ENCODE assay signal across 26 cellular contexts in the genomic region with DNA sequence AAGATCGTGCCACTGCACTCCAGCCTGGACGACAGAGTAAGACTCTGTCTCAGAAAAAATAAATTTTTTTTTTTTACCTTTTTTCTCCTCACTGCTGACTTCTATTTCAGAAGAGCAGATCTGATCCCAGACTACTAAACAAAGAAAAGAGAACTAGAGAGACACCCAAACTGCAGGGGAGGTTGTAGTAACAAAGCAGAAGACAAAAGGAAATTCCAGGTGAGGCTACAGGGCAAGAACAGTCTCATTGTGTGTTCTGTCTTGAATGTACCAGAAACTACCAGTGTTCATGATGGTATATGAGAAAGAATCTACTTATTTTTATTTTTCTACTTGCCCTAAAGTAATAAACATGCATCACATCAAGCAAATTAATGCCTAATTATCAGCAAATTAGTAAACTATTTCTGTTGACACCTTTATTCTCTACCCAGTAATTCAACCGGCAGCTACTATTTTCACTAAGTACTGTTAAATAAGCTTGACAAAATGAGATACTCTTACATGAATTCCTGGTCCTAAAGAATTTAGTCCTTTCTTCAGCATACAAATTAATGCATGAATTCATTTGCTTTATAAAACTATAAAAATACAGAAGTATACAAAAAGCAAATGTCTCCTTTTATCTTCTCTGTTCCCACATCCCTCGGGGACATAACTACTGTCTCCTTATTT. TPM values are rescaled to one million over a fixed set of nuclear protein-coding genes. Genes with fewer than 3 reads are reported as not detected.
DNase-seq lines count a peak whose midpoint lies in the region; ATAC-seq and TF ChIP-seq lines count a peak whose summit lies in the region.
"Had no signal": no experiment of that assay in that cellular context is flagged by ENCODE, and none has a peak within 500 bp of the region (broad histone marks: within the 10 kb centered on the region; RNA-seq: fewer than 3 reads in every experiment).

No MANE protein-coding gene starts in this region.

- no peak overlapping the region for H4K8ac ChIP-seq in H9 (replicated peaks; ENCODE audit: insufficient read length, low read depth, low read length)

- no peak overlapping the region for H4K91ac ChIP-seq in H9 (ENCODE audit: insufficient read length, low read depth, low read length)

- peak overlapping the region; percentile 18 for H3K27ac Mint-ChIP-seq in activated CD4-positive, alpha-beta memory T cell treated with anti-CD3 and anti-CD28 coated beads for 36 hours
- no peak overlapping the region for H3K27ac Mint-ChIP-seq in activated CD4-positive, alpha-beta memory T cell treated with anti-CD3 and anti-CD28 coated beads, Interleukin-2, amount 10 ng/mL, durations not matched to agents 7 days and 5 days
- H3K27ac Mint-ChIP-seq in H9 (peak overlapping the region; percentile 42 to 86 (median 78); a peak in 6 of 7 replicates), neural progenitor cell (no peak overlapping the region)
- no peak overlapping the region for H3K27ac Mint-ChIP-seq in activated T-helper 17 cell treated with anti-CD3 and anti-CD28 coated beads, Interleukin-2, amount 50 U/mL, for 72 hours
- H3K27ac Mint-ChIP-seq in activated T-helper 1 cell treated with anti-CD3 and anti-CD28 coated beads, Interleukin-12 subunit alpha, Interleukin-12 subunit beta, Interleukin-2, Interleukin-4 antibody, amounts not matched to agents 30 ng/mL and 10 ng/mL and 1 ng/mL, durations not matched to agents 14 hours and 24 hours and 36 hours = no peak overlapping the region
- H3K27ac Mint-ChIP-seq: activated CD4-positive, alpha-beta T cell treated with anti-CD3 and anti-CD28 coated beads, Interleukin-2, amount 10 ng/mL, durations not matched to agents 7 days and 5 days; nephron progenitor cell had no signal

- H4K20me1 ChIP-seq in H9 (ENCODE audit: control insufficient read depth, insufficient read depth, insufficient read length) (no peaks in the 10 kb centered on the region), neural progenitor cell (ENCODE audit: low read depth) (peaks cover 84% of the 10 kb centered on the region)

- H3K27ac ChIP-seq in H9 (ENCODE audit: insufficient read length, low read depth, low read length) (no peak overlapping the region), neural progenitor cell (no peak overlapping the region), upper lobe of left lung (no peak overlapping the region)
- H3K27ac ChIP-seq: colonic mucosa, esophagus muscularis mucosa, KMS-11, upper lobe of right lung had no signal

- H3K9me3 Mint-ChIP-seq in activated CD4-positive, alpha-beta memory T cell treated with anti-CD3 and anti-CD28 coated beads for 36 hours = no peaks in the 10 kb centered on the region
- H3K9me3 Mint-ChIP-seq in activated CD4-positive, alpha-beta memory T cell treated with anti-CD3 and anti-CD28 coated beads, Interleukin-2, amount 10 ng/mL, durations not matched to agents 7 days and 5 days = no peaks in the 10 kb centered on the region
- H3K9me3 Mint-ChIP-seq in H9 = no peaks in the 10 kb centered on the region
- no peaks in the 10 kb centered on the region for H3K9me3 Mint-ChIP-seq in activated T-helper 17 cell treated with anti-CD3 and anti-CD28 coated beads, Interleukin-2, amount 50 U/mL, for 72 hours
- H3K9me3 Mint-ChIP-seq in neural progenitor cell = peaks cover 8% of the 10 kb centered on the region
- no peaks in the 10 kb centered on the region for H3K9me3 Mint-ChIP-seq in activated T-helper 1 cell treated with anti-CD3 and anti-CD28 coated beads, Interleukin-12 subunit alpha, Interleukin-12 subunit beta, Interleukin-2, Interleukin-4 antibody, amounts not matched to agents 30 ng/mL and 10 ng/mL and 1 ng/mL, durations not matched to agents 14 hours and 24 hours and 36 hours
- H3K9me3 Mint-ChIP-seq: activated CD4-positive, alpha-beta T cell treated with anti-CD3 and anti-CD28 coated beads, Interleukin-2, amount 10 ng/mL, durations not matched to agents 7 days and 5 days had no signal

- no peak overlapping the region for H3K14ac ChIP-seq in H9 (ENCODE audit: insufficient read depth, low read length)

- no peak overlapping the region for H3K4me3 Mint-ChIP-seq in activated CD4-positive, alpha-beta memory T cell treated with anti-CD3 and anti-CD28 coated beads for 36 hours
- H3K4me3 Mint-ChIP-seq in activated CD4-positive, alpha-beta memory T cell treated with anti-CD3 and anti-CD28 coated beads, Interleukin-2, amount 10 ng/mL, durations not matched to agents 7 days and 5 days = no peak overlapping the region
- no peak overlapping the region; a peak in 1 of 5 replicates for H3K4me3 Mint-ChIP-seq in H9
- H3K4me3 Mint-ChIP-seq in activated T-helper 17 cell treated with anti-CD3 and anti-CD28 coated beads, Interleukin-2, amount 50 U/mL, for 72 hours = peak overlapping the region; percentile 10
- no peak overlapping the region for H3K4me3 Mint-ChIP-seq in neural progenitor cell
- H3K4me3 Mint-ChIP-seq in activated T-helper 1 cell treated with anti-CD3 and anti-CD28 coated beads, Interleukin-12 subunit alpha, Interleukin-12 subunit beta, Interleukin-2, Interleukin-4 antibody, amounts not matched to agents 30 ng/mL and 10 ng/mL and 1 ng/mL, durations not matched to agents 14 hours and 24 hours and 36 hours = no peak overlapping the region
- H3K4me3 Mint-ChIP-seq: activated CD4-positive, alpha-beta T cell treated with anti-CD3 and anti-CD28 coated beads, Interleukin-2, amount 10 ng/mL, durations not matched to agents 7 days and 5 days; nephron progenitor cell had no signal

- H4K5ac ChIP-seq in H9 (ENCODE audit: insufficient read length, low read depth, low read length) = no peak overlapping the region

- no CpG with 5 or more reads among the region's 4 CpGs for WGBS in H9 (ENCODE audit: extremely low coverage, insufficient read length, low lambda C conversion rate)
- WGBS in upper lobe of left lung, 2 donors = 88% methylated on average over 4 of the region's 4 CpGs

- no peak overlapping the region for H2AFZ ChIP-seq in H9 (ENCODE audit: low read length)
- no peak overlapping the region for H2AFZ ChIP-seq in neural progenitor cell (replicated peaks)

- no peak overlapping the region for H3K4ac ChIP-seq in H9 (ENCODE audit: low read depth, low read length)

- H3K23ac ChIP-seq in H9 (ENCODE audit: insufficient read length, low read depth, low read length) = no peak overlapping the region

- H3K27me3 ChIP-seq in H9 (ENCODE audit: insufficient read depth, low read length) = no peaks in the 10 kb centered on the region
- no peaks in the 10 kb centered on the region for H3K27me3 ChIP-seq in neural progenitor cell
- H3K27me3 ChIP-seq in upper lobe of left lung = no peaks in the 10 kb centered on the region
- H3K27me3 ChIP-seq: colonic mucosa, esophagus muscularis mucosa, upper lobe of right lung had no signal

- intact Hi-C loops in activated CD4-positive, alpha-beta memory T cell treated with anti-CD3 and anti-CD28 coated beads for 36 hours (cut with micrococcal nuclease) = no loop called here
- intact Hi-C loops in activated T-helper 1 cell treated with anti-CD3 and anti-CD28 coated beads, Interleukin-12 subunit alpha, Interleukin-12 subunit beta, Interleukin-2, Interleukin-4 antibody, amounts not matched to agents 30 ng/mL and 10 ng/mL and 1 ng/mL, durations not matched to agents 14 hours and 24 hours and 36 hours (cut with micrococcal nuclease) = no loop called here

- no peak overlapping the region for H2BK12ac ChIP-seq in H9 (ENCODE audit: insufficient read length, low read depth, low read length)

- H3K4me1 ChIP-seq in H9 (ENCODE audit: insufficient read depth, low read length) = 0 out of 2 replicates have a peak, but pooled peaks cover 4% of the 10 kb centered on the region
- peaks cover 11% of the 10 kb centered on the region for H3K4me1 ChIP-seq in neural progenitor cell
- peaks cover 5 to 59% (median 24%) of the 10 kb centered on the region in 4 donors for H3K4me1 ChIP-seq in upper lobe of left lung

- no peak overlapping the region for H2BK5ac ChIP-seq in H9 (ENCODE audit: insufficient read length, low read length)

- H3K79me2 ChIP-seq in H9 (ENCODE audit: insufficient read depth, low read length) (peaks cover 34% of the 10 kb centered on the region; the same call in 1 of the 2 replicates), neural progenitor cell (ENCODE audit: low read depth) (peaks cover 100% of the 10 kb centered on the region)

- ATAC-seq in activated T-helper 17 cell treated with anti-CD3 and anti-CD28 coated beads, Interleukin-2, amount 50 U/mL, for 72 hours (replicated peaks) = no peak
- no peak for ATAC-seq in upper lobe of left lung (ENCODE audit: low FRiP score in 2 of 2)
- ATAC-seq: sciatic nerve, upper lobe of right lung had no signal

- TF ChIP-seq POLR2A in upper lobe of left lung (IDR thresholded peaks at IDR 0.05) = no peak

- H3K36me3 ChIP-seq in neural progenitor cell = no peaks in the 10 kb centered on the region
- H3K36me3 ChIP-seq in upper lobe of left lung = no peaks in the 10 kb centered on the region
- H3K36me3 ChIP-seq: colonic mucosa, esophagus muscularis mucosa, upper lobe of right lung had no signal

- no peak for TF ChIP-seq EP300 in upper lobe of left lung (IDR thresholded peaks at IDR 0.05)

- no peak overlapping the region for H2AK5ac ChIP-seq in H9 (ENCODE audit: insufficient read length, low read length)

- H3K27me3 Mint-ChIP-seq in activated CD4-positive, alpha-beta memory T cell treated with anti-CD3 and anti-CD28 coated beads for 36 hours = no peaks in the 10 kb centered on the region
- H3K27me3 Mint-ChIP-seq in activated CD4-positive, alpha-beta memory T cell treated with anti-CD3 and anti-CD28 coated beads, Interleukin-2, amount 10 ng/mL, durations not matched to agents 7 days and 5 days = no peaks in the 10 kb centered on the region
- H3K27me3 Mint-ChIP-seq in H9 (ENCODE audit: low read depth) (no peaks in the 10 kb centered on the region), neural progenitor cell (ENCODE audit: insufficient read depth, low read depth) (no peaks in the 10 kb centered on the region)
- no peaks in the 10 kb centered on the region for H3K27me3 Mint-ChIP-seq in activated T-helper 17 cell treated with anti-CD3 and anti-CD28 coated beads, Interleukin-2, amount 50 U/mL, for 72 hours
- H3K27me3 Mint-ChIP-seq in activated T-helper 1 cell treated with anti-CD3 and anti-CD28 coated beads, Interleukin-12 subunit alpha, Interleukin-12 subunit beta, Interleukin-2, Interleukin-4 antibody, amounts not matched to agents 30 ng/mL and 10 ng/mL and 1 ng/mL, durations not matched to agents 14 hours and 24 hours and 36 hours (ENCODE audit: insufficient read depth) = peaks cover 2% of the 10 kb centered on the region
- H3K27me3 Mint-ChIP-seq: activated CD4-positive, alpha-beta T cell treated with anti-CD3 and anti-CD28 coated beads, Interleukin-2, amount 10 ng/mL, durations not matched to agents 7 days and 5 days had no signal

- TF ChIP-seq CTCF in H9 (conservative IDR thresholded peaks at IDR 0.05) (no peak), neural progenitor cell (IDR thresholded peaks at IDR 0.05) (no peak), upper lobe of left lung (IDR thresholded peaks at IDR 0.05) (no peak)

- POLR2A ChIA-PET in activated CD4-positive, alpha-beta memory T cell treated with anti-CD3 and anti-CD28 coated beads for 36 hours (lab: Charles Lee) = no interaction called here
- POLR2A ChIA-PET in activated CD4-positive, alpha-beta memory T cell treated with anti-CD3 and anti-CD28 coated beads, Interleukin-2, amount 10 ng/mL, durations not matched to agents 7 days and 5 days (lab: Charles Lee) = no interaction called here

- H3K23me2 ChIP-seq in H9 (ENCODE audit: insufficient read length, low read depth, low read length, poor library complexity, severe bottlenecking) = no peaks in the 10 kb centered on the region

- no peak overlapping the region for H3K56ac ChIP-seq in H9 (ENCODE audit: insufficient read length, low read depth, low read length)

- H3K79me1 ChIP-seq in H9 (ENCODE audit: insufficient read depth, low read depth, low read length, poor library complexity, severe bottlenecking) = no peaks in the 10 kb centered on the region

- H3K4me3 ChIP-seq in neural progenitor cell = no peak overlapping the region
- H3K4me3 ChIP-seq in upper lobe of left lung = no peak overlapping the region
- H3K4me3 ChIP-seq: colonic mucosa, esophagus muscularis mucosa, upper lobe of right lung had no signal

- peaks cover 58% of the 10 kb centered on the region for H3K4me1 Mint-ChIP-seq in activated CD4-positive, alpha-beta memory T cell treated with anti-CD3 and anti-CD28 coated beads for 36 hours (ENCODE audit: low read depth)
- H3K4me1 Mint-ChIP-seq in activated CD4-positive, alpha-beta memory T cell treated with anti-CD3 and anti-CD28 coated beads, Interleukin-2, amount 10 ng/mL, durations not matched to agents 7 days and 5 days = peaks cover 22% of the 10 kb centered on the region
- H3K4me1 Mint-ChIP-seq in H9 (peaks cover 32 to 35% of the 10 kb centered on the region in 2 experiments), neural progenitor cell (no peaks in the 10 kb centered on the region)
- peaks cover 24% of the 10 kb centered on the region for H3K4me1 Mint-ChIP-seq in activated T-helper 17 cell treated with anti-CD3 and anti-CD28 coated beads, Interleukin-2, amount 50 U/mL, for 72 hours
- H3K4me1 Mint-ChIP-seq in activated T-helper 1 cell treated with anti-CD3 and anti-CD28 coated beads, Interleukin-12 subunit alpha, Interleukin-12 subunit beta, Interleukin-2, Interleukin-4 antibody, amounts not matched to agents 30 ng/mL and 10 ng/mL and 1 ng/mL, durations not matched to agents 14 hours and 24 hours and 36 hours (ENCODE audit: low read depth) = peaks cover 34% of the 10 kb centered on the region

- CTCF ChIA-PET in activated CD4-positive, alpha-beta memory T cell treated with anti-CD3 and anti-CD28 coated beads for 36 hours (lab: Charles Lee) = no interaction called here
- CTCF ChIA-PET in activated CD4-positive, alpha-beta memory T cell treated with anti-CD3 and anti-CD28 coated beads, Interleukin-2, amount 10 ng/mL, durations not matched to agents 7 days and 5 days (lab: Charles Lee) = no interaction called here

- no peaks in the 10 kb centered on the region for H3F3A ChIP-seq in neural progenitor cell (ENCODE audit: low read depth)

- H3K36me3 Mint-ChIP-seq in activated CD4-positive, alpha-beta memory T cell treated with anti-CD3 and anti-CD28 coated beads for 36 hours = no peaks in the 10 kb centered on the region
- peaks cover 10% of the 10 kb centered on the region for H3K36me3 Mint-ChIP-seq in activated CD4-positive, alpha-beta memory T cell treated with anti-CD3 and anti-CD28 coated beads, Interleukin-2, amount 10 ng/mL, durations not matched to agents 7 days and 5 days (ENCODE audit: low read depth)
- peaks cover 0 to 3% (median 0%) of the 10 kb centered on the region in 3 experiments; a peak in 3 of 7 replicates for H3K36me3 Mint-ChIP-seq in H9 (ENCODE audit: insufficient read depth in 1 of 3, low read depth in 3 of 3)
- H3K36me3 Mint-ChIP-seq in activated T-helper 17 cell treated with anti-CD3 and anti-CD28 coated beads, Interleukin-2, amount 50 U/mL, for 72 hours (ENCODE audit: low read depth) = no peaks in the 10 kb centered on the region
- peaks cover 21% of the 10 kb centered on the region for H3K36me3 Mint-ChIP-seq in neural progenitor cell
- H3K36me3 Mint-ChIP-seq in activated T-helper 1 cell treated with anti-CD3 and anti-CD28 coated beads, Interleukin-12 subunit alpha, Interleukin-12 subunit beta, Interleukin-2, Interleukin-4 antibody, amounts not matched to agents 30 ng/mL and 10 ng/mL and 1 ng/mL, durations not matched to agents 14 hours and 24 hours and 36 hours (ENCODE audit: low read depth) = no peaks in the 10 kb centered on the region

- no peak overlapping the region for H2BK120ac ChIP-seq in H9 (ENCODE audit: low read depth, low read length, poor library complexity, severe bottlenecking)

- DNase-seq in activated CD4-positive, alpha-beta memory T cell treated with anti-CD3 and anti-CD28 coated beads for 36 hours = no peak
- DNase-seq in activated CD4-positive, alpha-beta memory T cell treated with anti-CD3 and anti-CD28 coated beads, Interleukin-2, amount 10 ng/mL, durations not matched to agents 7 days and 5 days = no peak
- no peak for DNase-seq in H9
- DNase-seq in neural progenitor cell (ENCODE audit: low spot score) = peak; percentile 13
- no peak for DNase-seq in activated T-helper 1 cell treated with anti-CD3 and anti-CD28 coated beads, Interleukin-12 subunit alpha, Interleukin-12 subunit beta, Interleukin-2, Interleukin-4 antibody, amounts not matched to agents 30 ng/mL and 10 ng/mL and 1 ng/mL, durations not matched to agents 14 hours and 24 hours and 36 hours (ENCODE audit: low spot score)
- DNase-seq in upper lobe of left lung = no peak
- no peak for DNase-seq in activated gamma-delta T cell (lab: John Stamatoyannopoulos, UW)
- DNase-seq: 8988T; activated CD4-positive, alpha-beta T cell treated with anti-CD3 and anti-CD28 coated beads, Interleukin-2, amount 10 ng/mL, durations not matched to agents 7 days and 5 days; activated CD8-positive, alpha-beta memory T cell treated with anti-CD3 and anti-CD28 coated beads, Interleukin-2, amount 50 U/mL, for 48 hours; activated naive CD4-positive, alpha-beta T cell; amygdala; colonic mucosa; effector memory CD4-positive, alpha-beta T cell; foreskin melanocyte; mesendoderm; NCI-H1694 treated with DMSO at 0.1 percent for 48 hours; NCI-H526 treated with DMSO at 0.1 percent for 48 hours; nephron progenitor cell; RPMI8226; SK-N-SH; upper lobe of right lung had no signal

- no peak overlapping the region for H3K9ac ChIP-seq in H9 (ENCODE audit: extremely low read depth, insufficient read length, low read length)
- no peak overlapping the region for H3K9ac ChIP-seq in neural progenitor cell
- H3K9ac ChIP-seq: KMS-11, SK-N-SH had no signal

- H3K9me3 ChIP-seq in H9 (ENCODE audit: control insufficient read depth, low read depth, low read length) (no peaks in the 10 kb centered on the region), neural progenitor cell (ENCODE audit: low read depth) (no peaks in the 10 kb centered on the region), upper lobe of left lung (no peaks in the 10 kb centered on the region)
- H3K9me3 ChIP-seq: colonic mucosa, esophagus muscularis mucosa, SK-N-SH, upper lobe of right lung had no signal

- no peak overlapping the region for H3K4me2 ChIP-seq in H9 (ENCODE audit: insufficient read depth, insufficient read length, low read length)
- peak overlapping the region; percentile 17 for H3K4me2 ChIP-seq in neural progenitor cell
- H3K4me2 ChIP-seq: KMS-11, SK-N-SH had no signal

- H2BK20ac ChIP-seq in H9 (ENCODE audit: low read depth, low read length, poor library complexity, severe bottlenecking) = no peak overlapping the region

- no peak overlapping the region for H2BK15ac ChIP-seq in H9 (ENCODE audit: low read depth, low read length)

- H3T11ph ChIP-seq in H9 (ENCODE audit: low read length) = no peak overlapping the region

- no peak overlapping the region for H3K18ac ChIP-seq in H9 (ENCODE audit: insufficient read length, low read depth, low read length)

RNA-seq across cellular contexts. Expression of a gene that starts 40.6 kb away (rescaled TPM):
- 10 to 100 TPM; 41.3 to 44.8 TPM for total RNA-seq in activated CD4-positive, alpha-beta memory T cell treated with anti-CD3 and anti-CD28 coated beads for 36 hours
- total RNA-seq in activated CD4-positive, alpha-beta memory T cell treated with anti-CD3 and anti-CD28 coated beads, Interleukin-2, amount 10 ng/mL, durations not matched to agents 7 days and 5 days = 10 to 100 TPM; 54.1 to 56.1 TPM
- 32.8 and 34.0 TPM in 2 replicates for total RNA-seq in H9 (2021)
- total RNA-seq in activated T-helper 17 cell treated with anti-CD3 and anti-CD28 coated beads, Interleukin-2, amount 50 U/mL, for 72 hours = 10 to 100 TPM; 42.2 to 61.2 TPM
- total RNA-seq in neural progenitor cell (ENCODE audit: low replicate concordance) = 38.5 and 65.8 TPM in 2 replicates
- 58.7 and 66.6 TPM in 2 replicates for total RNA-seq in activated T-helper 1 cell treated with anti-CD3 and anti-CD28 coated beads, Interleukin-12 subunit alpha, Interleukin-12 subunit beta, Interleukin-2, Interleukin-4 antibody, amounts not matched to agents 30 ng/mL and 10 ng/mL and 1 ng/mL, durations not matched to agents 14 hours and 24 hours and 36 hours
- 10 to 100 TPM; 31.1 to 90.1 (median 51.3) TPM for total RNA-seq in upper lobe of left lung

RNA-seq across cellular contexts. Expression of a gene that starts 41.0 kb away (rescaled TPM):
- total RNA-seq in activated CD4-positive, alpha-beta memory T cell treated with anti-CD3 and anti-CD28 coated beads for 36 hours = 10 to 100 TPM; 36.1 to 37.5 TPM
- 10 to 100 TPM; 28.2 to 34.3 TPM for total RNA-seq in activated CD4-positive, alpha-beta memory T cell treated with anti-CD3 and anti-CD28 coated beads, Interleukin-2, amount 10 ng/mL, durations not matched to agents 7 days and 5 days
- 43.3 and 44.7 TPM in 2 replicates for total RNA-seq in H9 (2021)
- total RNA-seq in activated T-helper 17 cell treated with anti-CD3 and anti-CD28 coated beads, Interleukin-2, amount 50 U/mL, for 72 hours = 10 to 100 TPM; 28.9 to 32.9 TPM
- total RNA-seq in neural progenitor cell (ENCODE audit: low replicate concordance) = 52.5 and 65.1 TPM in 2 replicates
- 28.8 and 29.8 TPM in 2 replicates for total RNA-seq in activated T-helper 1 cell treated with anti-CD3 and anti-CD28 coated beads, Interleukin-12 subunit alpha, Interleukin-12 subunit beta, Interleukin-2, Interleukin-4 antibody, amounts not matched to agents 30 ng/mL and 10 ng/mL and 1 ng/mL, durations not matched to agents 14 hours and 24 hours and 36 hours
- 10 to 100 TPM in 4 of 6 donors, 1 to 10 TPM in 2; 5.0 to 32.6 (median 25.4) TPM for total RNA-seq in upper lobe of left lung

Comparison
In these comparisons a context has a peak if more than half of its experiments do, and no peak if none do; other contexts are left out.
1. H3K27ac Mint-ChIP-seq: peak in activated CD4-positive, alpha-beta memory T cell treated with anti-CD3 and anti-CD28 coated beads for 36 hours (single experiment) and H9 (3 of 3); none in activated CD4-positive, alpha-beta memory T cell treated with anti-CD3 and anti-CD28 coated beads, Interleukin-2, amount 10 ng/mL, durations not matched to agents 7 days and 5 days (single experiment), activated T-helper 17 cell treated with anti-CD3 and anti-CD28 coated beads, Interleukin-2, amount 50 U/mL, for 72 hours (single experiment), neural progenitor cell (single experiment) and activated T-helper 1 cell treated with anti-CD3 and anti-CD28 coated beads, Interleukin-12 subunit alpha, Interleukin-12 subunit beta, Interleukin-2, Interleukin-4 antibody, amounts not matched to agents 30 ng/mL and 10 ng/mL and 1 ng/mL, durations not matched to agents 14 hours and 24 hours and 36 hours (single experiment).